In genomic region chr20:3781153-3781910, GRCh38 we compare ENCODE assay signal across 8 cellular contexts. TPM values are rescaled to one million over a fixed set of nuclear protein-coding genes. Genes with fewer than 3 reads are reported as not detected.
A peak's percentile ranks its signal among the peaks of the same experiment; 100 is the strongest.
DNase-seq lines count a peak whose midpoint lies in the region; ATAC-seq and TF ChIP-seq lines count a peak whose summit lies in the region.

Gene SPEF1, minus strand, starts transcription at chr20:3781448. Its CDS starts 161 bp downstream, at chr20:3781287.

- H3K9me3 Mint-ChIP-seq in T-cell, result no peaks in the 10 kb centered on the region

- no peak within 1 kb of the TSS for H3K27ac ChIP-seq in colonic mucosa

- peaks cover 4% of the 10 kb centered on the region for H3K36me3 Mint-ChIP-seq in T-cell

- peak within 1 kb of the TSS; percentile 30 to 78 (median 57) for H3K4me3 Mint-ChIP-seq in T-cell

- H3K9me3 ChIP-seq in colonic mucosa, result no peaks in the 10 kb centered on the region

- POLR2A ChIA-PET in T-cell (lab: Charles Lee), result interaction anchor here in 1 of 2 donors (1.0 kb wide), 1 partner anchor 13 kb away, joined by 3 read pairs; the partner anchor contains the start of gene ADISSP

- CTCF ChIA-PET in T-cell (lab: Charles Lee), result interaction anchor here in 1 of 2 donors (0.8 to 1.3 kb wide), 2 partner anchors 13 to 211 kb away, joined by 3 read pairs; no protein-coding TSS in a partner anchor

- H3K27ac Mint-ChIP-seq in T-cell, result peak within 1 kb of the TSS; percentile 58 to 78

- H3K4me3 ChIP-seq in colonic mucosa, result peak within 1 kb of the TSS; percentile 20
- H3K4me3 ChIP-seq in kidney epithelial cell (ENCODE audit: low read depth, low read length), result peak within 1 kb of the TSS; percentile 48

- peak; percentile 48 for DNase-seq in activated naive CD4-positive, alpha-beta T cell treated with Interleukin-2 at 50 U/mL for 16 hours
- DNase-seq in activated naive CD4-positive, alpha-beta T cell (lab: John Stamatoyannopoulos, UW), result no peak
- DNase-seq in NCI-H187 treated with DMSO at 0.1 percent for 48 hours (lab: John Stamatoyannopoulos, UW) (peak; percentile 79), T-cell (peak in 6 of 34 experiments; percentile 17 to 53 (median 27)), colonic mucosa (peak; percentile 88), kidney epithelial cell (ENCODE audit: low read depth) (peak; percentile 84)
- DNase-seq in stimulated activated CD4-positive, alpha-beta T cell treated with anti-CD3 and anti-CD28 coated beads, Interleukin-2, amount 100 ng/mL, for 24 hours, result peak; percentile 48 to 57

- peaks cover 12% of the 10 kb centered on the region for H3K4me1 ChIP-seq in colonic mucosa

- intact Hi-C loops in colonic mucosa (cut with DNase I), result no loop called here

- peaks cover 43 to 59% (median 45%) of the 10 kb centered on the region in 3 donors for H3K4me1 Mint-ChIP-seq in T-cell

- peak within 1 kb of the TSS in 1 of 2 donors; percentile 14 for H3K9ac ChIP-seq in colonic mucosa (ENCODE audit: low read depth in 2 of 2, low read length in 2 of 2)

- peak; percentile 64 for ATAC-seq in HG02759 (IDR thresholded peaks at IDR 0.05; ENCODE audit: unreplicated experiment)
- peak; percentile 19 to 53 (median 31) for ATAC-seq in T-cell (replicated peaks in 1 of 4)

- TF ChIP-seq CTCF in colonic mucosa (IDR thresholded peaks at IDR 0.05) (no peak), kidney epithelial cell (IDR thresholded peaks at IDR 0.05; ENCODE audit: insufficient read depth, low read length, poor library complexity, severe bottlenecking) (peak; percentile 51)

- H3K27me3 ChIP-seq in colonic mucosa (no peaks in the 10 kb centered on the region), kidney epithelial cell (ENCODE audit: control insufficient read depth, insufficient read depth, low read length) (peaks cover 20% of the 10 kb centered on the region)

- no peaks in the 10 kb centered on the region for H3K36me3 ChIP-seq in colonic mucosa
- no peaks in the 10 kb centered on the region for H3K36me3 ChIP-seq in kidney epithelial cell (ENCODE audit: control insufficient read depth, insufficient read depth, low read length)

- H3K27me3 Mint-ChIP-seq in T-cell, result peaks cover 4 to 7% of the 10 kb centered on the region in 2 donors

RNA-seq across cellular contexts. Expression of gene SPEF1, which starts in this region (rescaled TPM):
- total RNA-seq in T-cell (under 1 TPM in 1 of 5 donors, not detected in 4; 0.16 TPM), colonic mucosa (not detected), kidney epithelial cell (0.07 TPM in 1 of 2 replicates, not detected in the other)

Comparison
In these comparisons a context has a peak if more than half of its experiments do, and no peak if none do; other contexts are left out.
1. DNase-seq: peak in activated naive CD4-positive, alpha-beta T cell treated with Interleukin-2 at 50 U/mL for 16 hours (single experiment), NCI-H187 treated with DMSO at 0.1 percent for 48 hours (single experiment) and stimulated activated CD4-positive, alpha-beta T cell treated with anti-CD3 and anti-CD28 coated beads, Interleukin-2, amount 100 ng/mL, for 24 hours (2 of 2); none in activated naive CD4-positive, alpha-beta T cell (0 of 4).
2. Peak in ATAC-seq in T-cell; RNA of the gene not detected or under 1 TPM.
3. Peak in DNase-seq and H3K4me3 ChIP-seq in colonic mucosa; RNA of the gene not detected or under 1 TPM.
4. Peak in DNase-seq and H3K4me3 ChIP-seq in kidney epithelial cell; RNA of the gene not detected or under 1 TPM.